ENCODE assay signal across 3 cellular contexts in genomic region chr2:138107288-138107687, GRCh38.
A peak's percentile ranks its signal among the peaks of the same experiment; 100 is the strongest.
TF ChIP-seq lines count a peak whose summit lies in the region.

No MANE protein-coding gene starts in this region.

TF ChIP-seq in SK-N-SH, 30 proteins besides CTCF, POLR2A, EP300 and RAD21 (continued from another document):
- TF ChIP-seq TCF12 (IDR thresholded peaks at IDR 0.05) (peak; percentile 50), JUND (IDR thresholded peaks at IDR 0.05) (peak; percentile 38; the same call in 1 of the 2 replicates), GATA2 (CRISPR knock-in tag; IDR thresholded peaks at IDR 0.05) (no peak), REST (IDR thresholded peaks at IDR 0.05; ENCODE audit: low read depth, low read length) (no peak), MAX (IDR thresholded peaks at IDR 0.05; ENCODE audit: low read depth) (no peak), MXI1 (IDR thresholded peaks at IDR 0.05; ENCODE audit: low read depth, low read length) (no peak), POLR2AphosphoS5 (IDR thresholded peaks at IDR 0.05; ENCODE audit: low read depth, low read length) (no peak)
- TF ChIP-seq, protein P1, sequence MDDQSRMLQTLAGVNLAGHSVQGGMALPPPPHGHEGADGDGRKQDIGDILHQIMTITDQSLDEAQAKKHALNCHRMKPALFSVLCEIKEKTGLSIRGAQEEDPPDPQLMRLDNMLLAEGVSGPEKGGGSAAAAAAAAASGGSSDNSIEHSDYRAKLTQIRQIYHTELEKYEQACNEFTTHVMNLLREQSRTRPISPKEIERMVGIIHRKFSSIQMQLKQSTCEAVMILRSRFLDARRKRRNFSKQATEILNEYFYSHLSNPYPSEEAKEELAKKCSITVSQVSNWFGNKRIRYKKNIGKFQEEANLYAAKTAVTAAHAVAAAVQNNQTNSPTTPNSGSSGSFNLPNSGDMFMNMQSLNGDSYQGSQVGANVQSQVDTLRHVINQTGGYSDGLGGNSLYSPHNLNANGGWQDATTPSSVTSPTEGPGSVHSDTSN (IDR thresholded peaks at IDR 0.05) = peak; percentile 92
- TF ChIP-seq, protein P2, sequence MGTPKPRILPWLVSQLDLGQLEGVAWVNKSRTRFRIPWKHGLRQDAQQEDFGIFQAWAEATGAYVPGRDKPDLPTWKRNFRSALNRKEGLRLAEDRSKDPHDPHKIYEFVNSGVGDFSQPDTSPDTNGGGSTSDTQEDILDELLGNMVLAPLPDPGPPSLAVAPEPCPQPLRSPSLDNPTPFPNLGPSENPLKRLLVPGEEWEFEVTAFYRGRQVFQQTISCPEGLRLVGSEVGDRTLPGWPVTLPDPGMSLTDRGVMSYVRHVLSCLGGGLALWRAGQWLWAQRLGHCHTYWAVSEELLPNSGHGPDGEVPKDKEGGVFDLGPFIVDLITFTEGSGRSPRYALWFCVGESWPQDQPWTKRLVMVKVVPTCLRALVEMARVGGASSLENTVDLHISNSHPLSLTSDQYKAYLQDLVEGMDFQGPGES (IDR thresholded peaks at IDR 0.05; ENCODE audit: low read depth, low read length) = no peak

TF ChIP-seq in SK-N-SH treated with all-trans-retinoic acid at 6 μM for 48 hours, 23 proteins besides CTCF, POLR2A, EP300 and RAD21 (continued from another document):
- TF ChIP-seq SNAI2 (CRISPR knock-in tag; IDR thresholded peaks at IDR 0.05) (no peak), ZNF8 (CRISPR knock-in tag; IDR thresholded peaks at IDR 0.05) (no peak), TSHZ2 (CRISPR knock-in tag; IDR thresholded peaks at IDR 0.05) (no peak), ESRRG (CRISPR knock-in tag; IDR thresholded peaks at IDR 0.05) (no peak)
- TF ChIP-seq, protein P3, sequence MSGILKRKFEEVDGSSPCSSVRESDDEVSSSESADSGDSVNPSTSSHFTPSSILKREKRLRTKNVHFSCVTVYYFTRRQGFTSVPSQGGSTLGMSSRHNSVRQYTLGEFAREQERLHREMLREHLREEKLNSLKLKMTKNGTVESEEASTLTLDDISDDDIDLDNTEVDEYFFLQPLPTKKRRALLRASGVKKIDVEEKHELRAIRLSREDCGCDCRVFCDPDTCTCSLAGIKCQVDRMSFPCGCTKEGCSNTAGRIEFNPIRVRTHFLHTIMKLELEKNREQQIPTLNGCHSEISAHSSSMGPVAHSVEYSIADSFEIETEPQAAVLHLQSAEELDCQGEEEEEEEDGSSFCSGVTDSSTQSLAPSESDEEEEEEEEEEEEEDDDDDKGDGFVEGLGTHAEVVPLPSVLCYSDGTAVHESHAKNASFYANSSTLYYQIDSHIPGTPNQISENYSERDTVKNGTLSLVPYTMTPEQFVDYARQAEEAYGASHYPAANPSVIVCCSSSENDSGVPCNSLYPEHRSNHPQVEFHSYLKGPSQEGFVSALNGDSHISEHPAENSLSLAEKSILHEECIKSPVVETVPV (CRISPR knock-in tag; IDR thresholded peaks at IDR 0.05) = no peak

TF ChIP-seq in K562, 482 proteins besides CTCF, POLR2A, EP300 and RAD21:
- TF ChIP-seq, protein P4, sequence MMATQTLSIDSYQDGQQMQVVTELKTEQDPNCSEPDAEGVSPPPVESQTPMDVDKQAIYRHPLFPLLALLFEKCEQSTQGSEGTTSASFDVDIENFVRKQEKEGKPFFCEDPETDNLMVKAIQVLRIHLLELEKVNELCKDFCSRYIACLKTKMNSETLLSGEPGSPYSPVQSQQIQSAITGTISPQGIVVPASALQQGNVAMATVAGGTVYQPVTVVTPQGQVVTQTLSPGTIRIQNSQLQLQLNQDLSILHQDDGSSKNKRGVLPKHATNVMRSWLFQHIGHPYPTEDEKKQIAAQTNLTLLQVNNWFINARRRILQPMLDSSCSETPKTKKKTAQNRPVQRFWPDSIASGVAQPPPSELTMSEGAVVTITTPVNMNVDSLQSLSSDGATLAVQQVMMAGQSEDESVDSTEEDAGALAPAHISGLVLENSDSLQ (IDR thresholded peaks at IDR 0.05) = peak; percentile 59; the same call in 1 of the 2 replicates
- TF ChIP-seq HDAC6 (IDR thresholded peaks at IDR 0.05; ENCODE audit: low read depth, low read length) (no peak), MEIS2 (IDR thresholded peaks at IDR 0.05; ENCODE audit: partially characterized antibody) (peak; percentile 65), ZNF592 (IDR thresholded peaks at IDR 0.05) (no peak), NR0B1 (IDR thresholded peaks at IDR 0.05; ENCODE audit: partially characterized antibody) (no peak), SMARCB1 (IDR thresholded peaks at IDR 0.05; ENCODE audit: insufficient read length, low read depth) (no peak)
- TF ChIP-seq, protein P5, sequence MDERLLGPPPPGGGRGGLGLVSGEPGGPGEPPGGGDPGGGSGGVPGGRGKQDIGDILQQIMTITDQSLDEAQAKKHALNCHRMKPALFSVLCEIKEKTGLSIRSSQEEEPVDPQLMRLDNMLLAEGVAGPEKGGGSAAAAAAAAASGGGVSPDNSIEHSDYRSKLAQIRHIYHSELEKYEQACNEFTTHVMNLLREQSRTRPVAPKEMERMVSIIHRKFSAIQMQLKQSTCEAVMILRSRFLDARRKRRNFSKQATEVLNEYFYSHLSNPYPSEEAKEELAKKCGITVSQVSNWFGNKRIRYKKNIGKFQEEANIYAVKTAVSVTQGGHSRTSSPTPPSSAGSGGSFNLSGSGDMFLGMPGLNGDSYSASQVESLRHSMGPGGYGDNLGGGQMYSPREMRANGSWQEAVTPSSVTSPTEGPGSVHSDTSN (CRISPR knock-in tag; IDR thresholded peaks at IDR 0.05; ENCODE audit: low read depth) = no peak
- TF ChIP-seq, protein P5 (tag; conservative IDR thresholded peaks at IDR 0.05; ENCODE audit: low read depth) = peak; percentile 54
- TF ChIP-seq, protein P6, sequence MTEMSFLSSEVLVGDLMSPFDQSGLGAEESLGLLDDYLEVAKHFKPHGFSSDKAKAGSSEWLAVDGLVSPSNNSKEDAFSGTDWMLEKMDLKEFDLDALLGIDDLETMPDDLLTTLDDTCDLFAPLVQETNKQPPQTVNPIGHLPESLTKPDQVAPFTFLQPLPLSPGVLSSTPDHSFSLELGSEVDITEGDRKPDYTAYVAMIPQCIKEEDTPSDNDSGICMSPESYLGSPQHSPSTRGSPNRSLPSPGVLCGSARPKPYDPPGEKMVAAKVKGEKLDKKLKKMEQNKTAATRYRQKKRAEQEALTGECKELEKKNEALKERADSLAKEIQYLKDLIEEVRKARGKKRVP (CRISPR knock-in tag; IDR thresholded peaks at IDR 0.05) = no peak
